Comparison of ENCODE assay signal across 25 cellular contexts in genomic region chr1:31695327-31695726, GRCh38. TPM values are rescaled to one million over a fixed set of nuclear protein-coding genes. Genes with fewer than 3 reads are reported as not detected.
DNase-seq lines count a peak whose midpoint lies in the region; ATAC-seq, FAIRE-seq and TF ChIP-seq lines count a peak whose summit lies in the region.
"Had no signal": no experiment of that assay in that cellular context is flagged by ENCODE, and none has a peak within 500 bp of the region (broad histone marks: within the 10 kb centered on the region; RNA-seq: fewer than 3 reads in every experiment).

No MANE protein-coding gene starts in this region.

- no peak for ATAC-seq in HepG2
- no peak for ATAC-seq in right lobe of liver
- no peak for ATAC-seq in gastroesophageal sphincter
- ATAC-seq: GM23338 had no signal

- no peaks in the 10 kb centered on the region for H3K36me3 Mint-ChIP-seq in activated T-cell treated with anti-CD3 and anti-CD28 coated beads, Interleukin-2, amount 50 U/mL, for 24 hours (ENCODE audit: low read depth)
- H3K36me3 Mint-ChIP-seq: CD8-positive, alpha-beta memory T cell had no signal

- no peak for TF ChIP-seq CTCF in HepG2 (CRISPR knock-in tag; IDR thresholded peaks at IDR 0.05)
- no peak for TF ChIP-seq CTCF in right lobe of liver (IDR thresholded peaks at IDR 0.05)
- TF ChIP-seq CTCF in gastroesophageal sphincter (IDR thresholded peaks at IDR 0.05), result no peak

- H4K20me1 ChIP-seq in HepG2 (ENCODE audit: insufficient read depth, low read length), result no peaks in the 10 kb centered on the region

- 100% methylated on average over 2 of the region's 5 CpGs for WGBS in HepG2 (ENCODE audit: low lambda C conversion rate)
- WGBS in right lobe of liver (ENCODE audit: insufficient coverage, low coverage, low lambda C conversion rate, missing lambda C conversion rate), result no CpG with 5 or more reads among the region's 5 CpGs
- WGBS in gastroesophageal sphincter (ENCODE audit: low coverage in 1 of 2), 2 donors, result no CpG with 5 or more reads among the region's 5 CpGs

- no peaks in the 10 kb centered on the region for H3K9me3 ChIP-seq in HepG2 (ENCODE audit: low read length)
- no peaks in the 10 kb centered on the region for H3K9me3 ChIP-seq in right lobe of liver
- H3K9me3 ChIP-seq in gastroesophageal sphincter, result no peaks in the 10 kb centered on the region
- H3K9me3 ChIP-seq: HAP-1 had no signal

- no peak for FAIRE-seq in HepG2 (lab: Jason Lieb, UNC)
- FAIRE-seq: GM12891 had no signal

- H3K9me3 Mint-ChIP-seq in activated T-cell treated with anti-CD3 and anti-CD28 coated beads, Interleukin-2, amount 50 U/mL, for 24 hours, result no peaks in the 10 kb centered on the region
- H3K9me3 Mint-ChIP-seq: CD8-positive, alpha-beta memory T cell; GM23338 had no signal

- no peak for TF ChIP-seq RAD21 in HepG2 (CRISPR knock-in tag; IDR thresholded peaks at IDR 0.05)

- H3K27me3 ChIP-seq in HepG2 (ENCODE audit: control insufficient read depth in 1 of 2, insufficient read depth in 2 of 2, low read length in 2 of 2) (no peaks in the 10 kb centered on the region), right lobe of liver (no peaks in the 10 kb centered on the region), gastroesophageal sphincter (no peaks in the 10 kb centered on the region), rectal smooth muscle tissue (ENCODE audit: control insufficient read depth, insufficient read depth, low read length) (peaks cover 2% of the 10 kb centered on the region)

- no peak overlapping the region for H3K4me3 Mint-ChIP-seq in activated T-cell treated with anti-CD3 and anti-CD28 coated beads, Interleukin-2, amount 50 U/mL, for 24 hours
- H3K4me3 Mint-ChIP-seq: CD8-positive, alpha-beta memory T cell; GM23338 had no signal

- H3K4me1 Mint-ChIP-seq in activated T-cell treated with anti-CD3 and anti-CD28 coated beads, Interleukin-2, amount 50 U/mL, for 24 hours (ENCODE audit: low read depth), result peaks cover 14% of the 10 kb centered on the region

- no peak overlapping the region for H3K27ac ChIP-seq in HepG2 (ENCODE audit: extremely low read length, insufficient read depth, low read length)
- no peak overlapping the region for H3K27ac ChIP-seq in right lobe of liver
- peak overlapping the region in 3 of 4 donors; percentile 21 to 92 (median 57) for H3K27ac ChIP-seq in gastroesophageal sphincter
- peak overlapping the region; percentile 7 for H3K27ac ChIP-seq in rectal smooth muscle tissue (ENCODE audit: low read depth, low read length)
- H3K27ac ChIP-seq: C4-2B, HL-60, SK-N-MC had no signal

- in situ Hi-C loops in HepG2 (cut with HindIII; ENCODE audit: extremely low pct_ligation_motif_present, low pct_unique_long_range_greater_than_20kb), result no loop called here

- H3K4me3 ChIP-seq in HepG2 (replicated peaks in 1 of 3; ENCODE audit: insufficient read depth in 1 of 3, low read depth in 2 of 3, low read length in 3 of 3) (no peak overlapping the region), right lobe of liver (no peak overlapping the region), gastroesophageal sphincter (no peak overlapping the region), rectal smooth muscle tissue (ENCODE audit: low read length) (no peak overlapping the region)
- H3K4me3 ChIP-seq: GM23338, HAP-1, SK-N-MC had no signal

- no TSS peak for BruUV-seq in HepG2 (replicated peaks; lab: Mats Ljungman, UMichigan)

- intact Hi-C loops in HepG2 (cut with micrococcal nuclease; ENCODE audit: unreplicated experiment) (no loop called here), right lobe of liver (cut with DNase I) (no loop called here)

- no peak for TF ChIP-seq POLR2A in HepG2 (IDR thresholded peaks at IDR 0.05; ENCODE audit: insufficient read depth in 1 of 2, low read depth in 2 of 2, low read length in 2 of 2)
- no peak for TF ChIP-seq POLR2A in right lobe of liver (IDR thresholded peaks at IDR 0.05)
- no peak for TF ChIP-seq POLR2A in gastroesophageal sphincter (IDR thresholded peaks at IDR 0.05)

- H3K9ac ChIP-seq in HepG2 (ENCODE audit: insufficient read depth, low read depth, low read length) (no peak overlapping the region), rectal smooth muscle tissue (ENCODE audit: low read length) (no peak overlapping the region)

- no peaks in the 10 kb centered on the region for H3K79me2 ChIP-seq in HepG2 (ENCODE audit: insufficient read depth, low read length)

- CTCF ChIA-PET in HepG2 (lab: Yijun Ruan, JAX; ENCODE audit: low intra/inter-chr PET ratio, low total read pairs), result no interaction called here

- H3K4me2 ChIP-seq in HepG2 (ENCODE audit: low read depth, low read length), result no peak overlapping the region
- H3K4me2 ChIP-seq: GM23338 had no signal

- POLR2A ChIA-PET in HepG2 (lab: Yijun Ruan, JAX), result no interaction called here

- H3K27me3 Mint-ChIP-seq in activated T-cell treated with anti-CD3 and anti-CD28 coated beads, Interleukin-2, amount 50 U/mL, for 24 hours, result no peaks in the 10 kb centered on the region
- H3K27me3 Mint-ChIP-seq: CD8-positive, alpha-beta memory T cell had no signal

- no peak for TF ChIP-seq EP300 in HepG2 (IDR thresholded peaks at IDR 0.05; ENCODE audit: low read depth in 2 of 2, low read length in 2 of 2)
- TF ChIP-seq EP300 in HepG2 (CRISPR knock-in tag; IDR thresholded peaks at IDR 0.05; ENCODE audit: borderline replicate concordance), result no peak
- no peak for TF ChIP-seq EP300 in gastroesophageal sphincter (IDR thresholded peaks at IDR 0.05)

- H3K4me1 ChIP-seq in HepG2 (ENCODE audit: insufficient read depth, low read length) (peaks cover 9% of the 10 kb centered on the region), right lobe of liver (no peaks in the 10 kb centered on the region), gastroesophageal sphincter (peaks cover 2 to 52% (median 5%) of the 10 kb centered on the region in 3 donors), rectal smooth muscle tissue (ENCODE audit: control insufficient read depth, insufficient read depth, low read length) (peaks cover 15% of the 10 kb centered on the region)
- H3K4me1 ChIP-seq: HAP-1 had no signal

- H3K36me3 ChIP-seq in HepG2 (replicated peaks in 1 of 2; ENCODE audit: control insufficient read depth in 1 of 2, insufficient read depth in 2 of 2, low read length in 2 of 2) (no peaks in the 10 kb centered on the region; a peak in 2 of 5 replicates), right lobe of liver (no peaks in the 10 kb centered on the region), gastroesophageal sphincter (peaks cover 0 to 68% of the 10 kb centered on the region in 2 donors), rectal smooth muscle tissue (ENCODE audit: control insufficient read depth, insufficient read depth, low read length) (peaks cover 7% of the 10 kb centered on the region)
- H3K36me3 ChIP-seq: HAP-1 had no signal

- no peak overlapping the region for H2AFZ ChIP-seq in HepG2 (ENCODE audit: low read length)
- H2AFZ ChIP-seq: GM23338 had no signal

- DNase-seq in HepG2 (ENCODE audit: low spot score), result no peak
- DNase-seq in right lobe of liver, result no peak
- no peak for DNase-seq in activated T-cell treated with anti-CD3 and anti-CD28 coated beads, Interleukin-2, amount 50 U/mL, for 24 hours
- no peak for DNase-seq in RPMI8226
- no peak for DNase-seq in NCI-H774 (lab: John Stamatoyannopoulos, UW)
- no peak for DNase-seq in NCI-H2107 treated with DMSO at 0.1 percent for 48 hours (lab: John Stamatoyannopoulos, UW; ENCODE audit: unreplicated experiment)
- DNase-seq: Calu3; CD8-positive, alpha-beta memory T cell; DMS153; Karpas-422; MV-4-11; NCI-H1105 treated with DMSO at 0.1 percent for 48 hours; NCI-H2029 treated with DMSO at 0.1 percent for 48 hours; NCI-H2171; NCI-H345; NCI-H524 treated with DMSO at 0.1 percent for 48 hours; SHP77 had no signal

- H3K27ac Mint-ChIP-seq in activated T-cell treated with anti-CD3 and anti-CD28 coated beads, Interleukin-2, amount 50 U/mL, for 24 hours, result no peak overlapping the region
- H3K27ac Mint-ChIP-seq: CD8-positive, alpha-beta memory T cell; GM23338 had no signal

RNA-seq across cellular contexts. Expression of gene COL16A1, which starts 8.5 kb away (rescaled TPM):
- total RNA-seq in HepG2 (2016; rRNA removed; fragmentation: Illumina TruSeq; extraction: Trizol) (2.0 and 12.2 TPM in 2 replicates), right lobe of liver (1 to 10 TPM in 5 of 6 experiments, under 1 TPM in 1; 0.73 to 3.5 (median 1.9) TPM), gastroesophageal sphincter (100 to 1,000 TPM in 3 of 4 donors, 10 to 100 TPM in 1; 67.2 to 169 (median 149) TPM)
- total RNA-seq in HepG2 (2016; cell fraction: cytosol; rRNA removed; fragmentation: Illumina TruSeq; extraction: Trizol; ENCODE audit: low read depth), result 0.61 and 0.62 TPM in 2 replicates
- 2.0 and 13.0 TPM in 2 replicates for total RNA-seq in HepG2 (2016; cell fraction: insoluble cytoplasmic fraction; rRNA removed; fragmentation: Illumina TruSeq; extraction: Trizol)
- total RNA-seq in HepG2 (2016; cell fraction: membrane; rRNA removed; fragmentation: Illumina TruSeq; extraction: Trizol), result 0.76 and 1.1 TPM in 2 replicates
- total RNA-seq in HepG2 (2016; cell fraction: nucleus; rRNA removed; fragmentation: Illumina TruSeq; extraction: Trizol), result 18.2 and 22.6 TPM in 2 replicates
- 4.3 and 5.1 TPM in 2 replicates for polyA plus RNA-seq in HepG2 (2011; rRNA removed)
- polyA plus RNA-seq in HepG2 (2011; cell fraction: cytosol; rRNA removed), result 0.54 and 0.85 TPM in 2 replicates
- 61.1 and 62.0 TPM in 2 replicates for polyA plus RNA-seq in HepG2 (2011; cell fraction: nucleus; rRNA removed)
- polyA plus RNA-seq in HepG2 (2012), result 4.7 and 5.1 TPM in 2 replicates
- 0.29 and 0.41 TPM in 2 replicates for polyA plus RNA-seq in HepG2 (2016; cell fraction: cytosol; fragmentation: Illumina TruSeq; extraction: Trizol; ENCODE audit: low read depth)
- 1.5 and 2.3 TPM in 2 replicates for polyA plus RNA-seq in HepG2 (2016; cell fraction: insoluble cytoplasmic fraction; fragmentation: Illumina TruSeq; extraction: Trizol; ENCODE audit: low read depth)
- 0.43 and 0.78 TPM in 2 replicates for polyA plus RNA-seq in HepG2 (2016; cell fraction: membrane; fragmentation: Illumina TruSeq; extraction: Trizol; ENCODE audit: low read depth)
- 57.7 and 64.7 TPM in 2 replicates for polyA plus RNA-seq in HepG2 (2016; cell fraction: nucleus; fragmentation: Illumina TruSeq; extraction: Trizol; ENCODE audit: insufficient read depth, low read depth)
- 1.4 and 4.1 TPM in 2 replicates for polyA minus RNA-seq in HepG2 (2011; rRNA and poly(A)+ RNA removed; ENCODE audit: low replicate concordance)
- polyA minus RNA-seq in HepG2 (2011; cell fraction: cytosol; rRNA and poly(A)+ RNA removed), result 0.69 and 1.6 TPM in 2 replicates
- 6.8 and 10.1 TPM in 2 replicates for polyA minus RNA-seq in HepG2 (2011; cell fraction: nucleus; rRNA and poly(A)+ RNA removed)
- polyA plus RNA-seq: CD8-positive, alpha-beta memory T cell had no signal

RNA-seq across cellular contexts. Expression of gene PEF1, which starts 50.7 kb away (rescaled TPM):
- total RNA-seq in HepG2 (2016; rRNA removed; fragmentation: Illumina TruSeq; extraction: Trizol) (57.1 and 85.7 TPM in 2 replicates), right lobe of liver (10 to 100 TPM; 23.9 to 47.5 (median 32.5) TPM), gastroesophageal sphincter (100 to 1,000 TPM in 1 of 4 donors, 10 to 100 TPM in 3; 71.3 to 109 (median 88.7) TPM)
- total RNA-seq in HepG2 (2016; cell fraction: cytosol; rRNA removed; fragmentation: Illumina TruSeq; extraction: Trizol; ENCODE audit: low read depth), result 16.0 and 19.1 TPM in 2 replicates
- total RNA-seq in HepG2 (2016; cell fraction: insoluble cytoplasmic fraction; rRNA removed; fragmentation: Illumina TruSeq; extraction: Trizol), result 57.5 and 91.4 TPM in 2 replicates
- 33.1 and 34.7 TPM in 2 replicates for total RNA-seq in HepG2 (2016; cell fraction: membrane; rRNA removed; fragmentation: Illumina TruSeq; extraction: Trizol)
- 28.3 and 31.4 TPM in 2 replicates for total RNA-seq in HepG2 (2016; cell fraction: nucleus; rRNA removed; fragmentation: Illumina TruSeq; extraction: Trizol)
- 57.8 and 69.0 TPM in 2 replicates for polyA plus RNA-seq in HepG2 (2011; rRNA removed)
- 59.1 and 66.1 TPM in 2 replicates for polyA plus RNA-seq in HepG2 (2011; cell fraction: cytosol; rRNA removed)
- polyA plus RNA-seq in HepG2 (2011; cell fraction: nucleus; rRNA removed), result 28.9 TPM in 2 replicates
- 26.2 and 40.7 TPM in 2 replicates for polyA plus RNA-seq in HepG2 (2012)
- 17.0 and 18.2 TPM in 2 replicates for polyA plus RNA-seq in HepG2 (2016; cell fraction: cytosol; fragmentation: Illumina TruSeq; extraction: Trizol; ENCODE audit: low read depth)
- 103 and 109 TPM in 2 replicates for polyA plus RNA-seq in HepG2 (2016; cell fraction: insoluble cytoplasmic fraction; fragmentation: Illumina TruSeq; extraction: Trizol; ENCODE audit: low read depth)
- 29.6 and 30.9 TPM in 2 replicates for polyA plus RNA-seq in HepG2 (2016; cell fraction: membrane; fragmentation: Illumina TruSeq; extraction: Trizol; ENCODE audit: low read depth)
- 43.9 and 48.1 TPM in 2 replicates for polyA plus RNA-seq in HepG2 (2016; cell fraction: nucleus; fragmentation: Illumina TruSeq; extraction: Trizol; ENCODE audit: insufficient read depth, low read depth)
- 137 and 154 TPM in 2 replicates for polyA minus RNA-seq in HepG2 (2011; rRNA and poly(A)+ RNA removed; ENCODE audit: low replicate concordance)
- 28.9 and 36.0 TPM in 2 replicates for polyA minus RNA-seq in HepG2 (2011; cell fraction: cytosol; rRNA and poly(A)+ RNA removed)
- polyA minus RNA-seq in HepG2 (2011; cell fraction: nucleus; rRNA and poly(A)+ RNA removed), result 14.2 and 17.9 TPM in 2 replicates

Comparison
In these comparisons a context has a peak if more than half of its experiments do, and no peak if none do; other contexts are left out.
1. H3K27ac ChIP-seq: peak in gastroesophageal sphincter (3 of 4) and rectal smooth muscle tissue (single experiment); none in HepG2 (single experiment) and right lobe of liver (0 of 3).